1 cellular context compared by ENCODE assay signal in the genomic region with DNA sequence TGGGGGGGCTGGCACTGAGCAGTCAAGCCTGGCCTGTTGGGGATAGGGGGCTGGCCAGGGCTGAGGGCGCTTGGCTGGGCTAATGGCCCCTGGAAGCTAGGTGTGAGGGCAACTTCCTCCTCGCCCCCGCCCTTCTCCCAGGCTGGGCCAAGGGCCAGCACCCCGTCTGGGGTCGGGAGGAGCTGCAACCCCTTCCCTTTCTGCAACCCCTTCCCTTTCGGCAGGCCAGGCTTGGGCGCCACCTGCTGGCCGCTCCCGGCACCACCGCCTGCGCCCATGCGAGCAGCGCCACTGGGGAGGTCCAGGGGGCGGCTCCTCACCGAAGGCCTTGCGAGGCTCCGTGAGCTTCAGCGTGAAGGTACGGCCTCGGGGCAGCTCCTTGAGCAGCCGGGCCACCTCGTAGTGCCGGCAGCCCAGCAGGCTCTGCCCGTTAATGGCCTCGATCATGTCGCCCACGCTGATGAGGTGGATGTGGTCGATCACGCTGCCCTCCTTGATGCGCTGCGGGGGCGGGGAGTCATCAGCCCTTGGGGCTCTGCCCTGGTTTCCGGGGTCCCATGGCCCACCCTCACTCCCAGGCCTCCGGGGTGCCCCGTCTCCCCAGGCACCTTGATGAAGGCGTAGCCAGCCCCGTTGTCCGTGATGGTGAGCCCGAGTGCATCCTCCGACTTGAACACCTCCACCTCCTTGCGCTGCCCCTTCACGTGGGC.
A peak's percentile ranks its signal among the peaks of the same experiment; 100 is the strongest.
TF ChIP-seq lines count a peak whose summit lies in the region.

No MANE protein-coding gene starts in this region.

TF ChIP-seq in K562, 482 proteins besides CTCF, POLR2A, EP300 and RAD21 (continued from another document and continues in another):
- TF ChIP-seq ZNF146 (CRISPR knock-in tag; IDR thresholded peaks at IDR 0.05; ENCODE audit: unreplicated experiment) = no peak
- TF ChIP-seq TCF3 (CRISPR knock-in tag; IDR thresholded peaks at IDR 0.05) = no peak
- no peak for TF ChIP-seq PML (IDR thresholded peaks at IDR 0.05; ENCODE audit: low read length)
- TF ChIP-seq ASH1L (IDR thresholded peaks at IDR 0.05; ENCODE audit: borderline replicate concordance, low read depth, partially characterized antibody) = no peak
- TF ChIP-seq HNRNPLL (IDR thresholded peaks at IDR 0.05; ENCODE audit: low read depth, low read length, poor library complexity, severe bottlenecking) = no peak
- no peak for TF ChIP-seq ZNF224 (CRISPR knock-in tag; IDR thresholded peaks at IDR 0.05)
- TF ChIP-seq, protein P1, sequence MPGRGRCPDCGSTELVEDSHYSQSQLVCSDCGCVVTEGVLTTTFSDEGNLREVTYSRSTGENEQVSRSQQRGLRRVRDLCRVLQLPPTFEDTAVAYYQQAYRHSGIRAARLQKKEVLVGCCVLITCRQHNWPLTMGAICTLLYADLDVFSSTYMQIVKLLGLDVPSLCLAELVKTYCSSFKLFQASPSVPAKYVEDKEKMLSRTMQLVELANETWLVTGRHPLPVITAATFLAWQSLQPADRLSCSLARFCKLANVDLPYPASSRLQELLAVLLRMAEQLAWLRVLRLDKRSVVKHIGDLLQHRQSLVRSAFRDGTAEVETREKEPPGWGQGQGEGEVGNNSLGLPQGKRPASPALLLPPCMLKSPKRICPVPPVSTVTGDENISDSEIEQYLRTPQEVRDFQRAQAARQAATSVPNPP (IDR thresholded peaks at IDR 0.05; ENCODE audit: borderline replicate concordance, insufficient read depth, insufficient read length) = no peak
- no peak for TF ChIP-seq POLR2AphosphoS2 (IDR thresholded peaks at IDR 0.05; ENCODE audit: low read length)
- TF ChIP-seq, protein P2, sequence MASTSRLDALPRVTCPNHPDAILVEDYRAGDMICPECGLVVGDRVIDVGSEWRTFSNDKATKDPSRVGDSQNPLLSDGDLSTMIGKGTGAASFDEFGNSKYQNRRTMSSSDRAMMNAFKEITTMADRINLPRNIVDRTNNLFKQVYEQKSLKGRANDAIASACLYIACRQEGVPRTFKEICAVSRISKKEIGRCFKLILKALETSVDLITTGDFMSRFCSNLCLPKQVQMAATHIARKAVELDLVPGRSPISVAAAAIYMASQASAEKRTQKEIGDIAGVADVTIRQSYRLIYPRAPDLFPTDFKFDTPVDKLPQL (IDR thresholded peaks at IDR 0.05; ENCODE audit: extremely low read depth, insufficient read length) = no peak
- TF ChIP-seq BRF1 (IDR thresholded peaks at IDR 0.05; ENCODE audit: borderline replicate concordance, extremely low read depth, insufficient read length) = no peak
- TF ChIP-seq NCOA1 (IDR thresholded peaks at IDR 0.05; ENCODE audit: low read depth) = no peak
- peak; percentile 69 for TF ChIP-seq ZBTB33 (CRISPR knock-in tag; IDR thresholded peaks at IDR 0.05)
- TF ChIP-seq, protein P3, sequence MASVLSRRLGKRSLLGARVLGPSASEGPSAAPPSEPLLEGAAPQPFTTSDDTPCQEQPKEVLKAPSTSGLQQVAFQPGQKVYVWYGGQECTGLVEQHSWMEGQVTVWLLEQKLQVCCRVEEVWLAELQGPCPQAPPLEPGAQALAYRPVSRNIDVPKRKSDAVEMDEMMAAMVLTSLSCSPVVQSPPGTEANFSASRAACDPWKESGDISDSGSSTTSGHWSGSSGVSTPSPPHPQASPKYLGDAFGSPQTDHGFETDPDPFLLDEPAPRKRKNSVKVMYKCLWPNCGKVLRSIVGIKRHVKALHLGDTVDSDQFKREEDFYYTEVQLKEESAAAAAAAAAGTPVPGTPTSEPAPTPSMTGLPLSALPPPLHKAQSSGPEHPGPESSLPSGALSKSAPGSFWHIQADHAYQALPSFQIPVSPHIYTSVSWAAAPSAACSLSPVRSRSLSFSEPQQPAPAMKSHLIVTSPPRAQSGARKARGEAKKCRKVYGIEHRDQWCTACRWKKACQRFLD (CRISPR knock-in tag; IDR thresholded peaks at IDR 0.05) = no peak
- no peak for TF ChIP-seq ZNF644 (tag; IDR thresholded peaks at IDR 0.05; ENCODE audit: low read depth)
- TF ChIP-seq ERF (CRISPR knock-in tag; IDR thresholded peaks at IDR 0.05) = no peak
- TF ChIP-seq, protein P4, sequence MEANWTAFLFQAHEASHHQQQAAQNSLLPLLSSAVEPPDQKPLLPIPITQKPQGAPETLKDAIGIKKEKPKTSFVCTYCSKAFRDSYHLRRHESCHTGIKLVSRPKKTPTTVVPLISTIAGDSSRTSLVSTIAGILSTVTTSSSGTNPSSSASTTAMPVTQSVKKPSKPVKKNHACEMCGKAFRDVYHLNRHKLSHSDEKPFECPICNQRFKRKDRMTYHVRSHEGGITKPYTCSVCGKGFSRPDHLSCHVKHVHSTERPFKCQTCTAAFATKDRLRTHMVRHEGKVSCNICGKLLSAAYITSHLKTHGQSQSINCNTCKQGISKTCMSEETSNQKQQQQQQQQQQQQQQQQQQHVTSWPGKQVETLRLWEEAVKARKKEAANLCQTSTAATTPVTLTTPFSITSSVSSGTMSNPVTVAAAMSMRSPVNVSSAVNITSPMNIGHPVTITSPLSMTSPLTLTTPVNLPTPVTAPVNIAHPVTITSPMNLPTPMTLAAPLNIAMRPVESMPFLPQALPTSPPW (CRISPR knock-in tag; IDR thresholded peaks at IDR 0.05) = no peak
- TF ChIP-seq CBFA2T2 (conservative IDR thresholded peaks at IDR 0.05) = no peak
- TF ChIP-seq XRCC4 (IDR thresholded peaks at IDR 0.05; ENCODE audit: extremely low read depth, insufficient read depth, insufficient read length) = no peak
- no peak for TF ChIP-seq ZNF239 (CRISPR knock-in tag; IDR thresholded peaks at IDR 0.05)
- no peak for TF ChIP-seq ARID3A (IDR thresholded peaks at IDR 0.05; ENCODE audit: borderline replicate concordance, low read depth, low read length)
- no peak for TF ChIP-seq HEY1 (CRISPR knock-in tag; IDR thresholded peaks at IDR 0.05; ENCODE audit: borderline replicate concordance)
- TF ChIP-seq PHF8 (IDR thresholded peaks at IDR 0.05; ENCODE audit: borderline replicate concordance, low read length) = no peak
- no peak for TF ChIP-seq SMAD1 (IDR thresholded peaks at IDR 0.05; ENCODE audit: low read depth, low read length, partially characterized antibody)
- TF ChIP-seq FOXM1 (IDR thresholded peaks at IDR 0.05; ENCODE audit: low read depth) = no peak
- no peak for TF ChIP-seq FOXM1 (CRISPR knock-in tag; IDR thresholded peaks at IDR 0.05; ENCODE audit: low read depth)
- TF ChIP-seq MTF1 (CRISPR knock-in tag; IDR thresholded peaks at IDR 0.05; ENCODE audit: borderline replicate concordance) = no peak
- no peak for TF ChIP-seq BHLHE40 (IDR thresholded peaks at IDR 0.05; ENCODE audit: low read length)
- peak; percentile 92 for TF ChIP-seq CTCFL (IDR thresholded peaks at IDR 0.05; ENCODE audit: borderline replicate concordance, insufficient read depth, low read depth, low read length, poor library complexity, severe bottlenecking)
- no peak for TF ChIP-seq E2F1 (CRISPR knock-in tag; IDR thresholded peaks at IDR 0.05)
- TF ChIP-seq MTA1 (IDR thresholded peaks at IDR 0.05; ENCODE audit: borderline replicate concordance) = no peak
- TF ChIP-seq, protein P5, sequence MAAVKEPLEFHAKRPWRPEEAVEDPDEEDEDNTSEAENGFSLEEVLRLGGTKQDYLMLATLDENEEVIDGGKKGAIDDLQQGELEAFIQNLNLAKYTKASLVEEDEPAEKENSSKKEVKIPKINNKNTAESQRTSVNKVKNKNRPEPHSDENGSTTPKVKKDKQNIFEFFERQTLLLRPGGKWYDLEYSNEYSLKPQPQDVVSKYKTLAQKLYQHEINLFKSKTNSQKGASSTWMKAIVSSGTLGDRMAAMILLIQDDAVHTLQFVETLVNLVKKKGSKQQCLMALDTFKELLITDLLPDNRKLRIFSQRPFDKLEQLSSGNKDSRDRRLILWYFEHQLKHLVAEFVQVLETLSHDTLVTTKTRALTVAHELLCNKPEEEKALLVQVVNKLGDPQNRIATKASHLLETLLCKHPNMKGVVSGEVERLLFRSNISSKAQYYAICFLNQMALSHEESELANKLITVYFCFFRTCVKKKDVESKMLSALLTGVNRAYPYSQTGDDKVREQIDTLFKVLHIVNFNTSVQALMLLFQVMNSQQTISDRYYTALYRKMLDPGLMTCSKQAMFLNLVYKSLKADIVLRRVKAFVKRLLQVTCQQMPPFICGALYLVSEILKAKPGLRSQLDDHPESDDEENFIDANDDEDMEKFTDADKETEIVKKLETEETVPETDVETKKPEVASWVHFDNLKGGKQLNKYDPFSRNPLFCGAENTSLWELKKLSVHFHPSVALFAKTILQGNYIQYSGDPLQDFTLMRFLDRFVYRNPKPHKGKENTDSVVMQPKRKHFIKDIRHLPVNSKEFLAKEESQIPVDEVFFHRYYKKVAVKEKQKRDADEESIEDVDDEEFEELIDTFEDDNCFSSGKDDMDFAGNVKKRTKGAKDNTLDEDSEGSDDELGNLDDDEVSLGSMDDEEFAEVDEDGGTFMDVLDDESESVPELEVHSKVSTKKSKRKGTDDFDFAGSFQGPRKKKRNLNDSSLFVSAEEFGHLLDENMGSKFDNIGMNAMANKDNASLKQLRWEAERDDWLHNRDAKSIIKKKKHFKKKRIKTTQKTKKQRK (IDR thresholded peaks at IDR 0.05; ENCODE audit: borderline replicate concordance, low read depth, low read length) = no peak
- no peak for TF ChIP-seq SMARCE1 (IDR thresholded peaks at IDR 0.05)
- no peak for TF ChIP-seq RFX1 (IDR thresholded peaks at IDR 0.05)
- TF ChIP-seq SOX6 (IDR thresholded peaks at IDR 0.05) = no peak
- no peak for TF ChIP-seq MEIS2 (IDR thresholded peaks at IDR 0.05; ENCODE audit: partially characterized antibody)
- no peak for TF ChIP-seq ZNF41 (CRISPR knock-in tag; conservative IDR thresholded peaks at IDR 0.05)
- TF ChIP-seq CHD4 (IDR thresholded peaks at IDR 0.05; ENCODE audit: insufficient read depth, insufficient replicate concordance, low read depth, low read length, poor library complexity, severe bottlenecking) = no peak
- no peak for TF ChIP-seq HCFC1 (IDR thresholded peaks at IDR 0.05; ENCODE audit: low read depth, low read length)
- no peak for TF ChIP-seq NCOA6 (IDR thresholded peaks at IDR 0.05)
- TF ChIP-seq, protein P6, sequence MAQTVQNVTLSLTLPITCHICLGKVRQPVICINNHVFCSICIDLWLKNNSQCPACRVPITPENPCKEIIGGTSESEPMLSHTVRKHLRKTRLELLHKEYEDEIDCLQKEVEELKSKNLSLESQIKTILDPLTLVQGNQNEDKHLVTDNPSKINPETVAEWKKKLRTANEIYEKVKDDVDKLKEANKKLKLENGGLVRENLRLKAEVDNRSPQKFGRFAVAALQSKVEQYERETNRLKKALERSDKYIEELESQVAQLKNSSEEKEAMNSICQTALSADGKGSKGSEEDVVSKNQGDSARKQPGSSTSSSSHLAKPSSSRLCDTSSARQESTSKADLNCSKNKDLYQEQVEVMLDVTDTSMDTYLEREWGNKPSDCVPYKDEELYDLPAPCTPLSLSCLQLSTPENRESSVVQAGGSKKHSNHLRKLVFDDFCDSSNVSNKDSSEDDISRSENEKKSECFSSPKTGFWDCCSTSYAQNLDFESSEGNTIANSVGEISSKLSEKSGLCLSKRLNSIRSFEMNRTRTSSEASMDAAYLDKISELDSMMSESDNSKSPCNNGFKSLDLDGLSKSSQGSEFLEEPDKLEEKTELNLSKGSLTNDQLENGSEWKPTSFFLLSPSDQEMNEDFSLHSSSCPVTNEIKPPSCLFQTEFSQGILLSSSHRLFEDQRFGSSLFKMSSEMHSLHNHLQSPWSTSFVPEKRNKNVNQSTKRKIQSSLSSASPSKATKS (CRISPR knock-in tag; IDR thresholded peaks at IDR 0.05) = no peak
- no peak for TF ChIP-seq EP400 (IDR thresholded peaks at IDR 0.05)
- TF ChIP-seq FUS (optimal IDR thresholded peaks at IDR 0.05; ENCODE audit: low read depth, low read length) = no peak
- TF ChIP-seq ZNF24 (IDR thresholded peaks at IDR 0.05) = no peak
- TF ChIP-seq NONO (IDR thresholded peaks at IDR 0.05; ENCODE audit: low read depth in 2 of 2, low read length in 1 of 2) = no peak
- TF ChIP-seq NBN (IDR thresholded peaks at IDR 0.05; ENCODE audit: low read depth) = no peak
- no peak for TF ChIP-seq ZNF133 (CRISPR knock-in tag; IDR thresholded peaks at IDR 0.05)
